ENCODE assay signal across 13 cellular contexts in genomic region chr10:127976701-127977367, GRCh38.
A peak's percentile ranks its signal among the peaks of the same experiment; 100 is the strongest.
DNase-seq lines count a peak whose midpoint lies in the region; ATAC-seq, FAIRE-seq and TF ChIP-seq lines count a peak whose summit lies in the region.
"Had no signal": no experiment of that assay in that cellular context is flagged by ENCODE, and none has a peak within 500 bp of the region (broad histone marks: within the 10 kb centered on the region; RNA-seq: fewer than 3 reads in every experiment).

No MANE protein-coding gene starts in this region.

- H3K9ac ChIP-seq in GM23248 (peak overlapping the region; percentile 69; the same call in 1 of the 2 replicates), HepG2 (ENCODE audit: insufficient read depth, low read depth, low read length) (no peak overlapping the region)

- H3K79me2 ChIP-seq in GM23248 (ENCODE audit: insufficient read depth) (no peaks in the 10 kb centered on the region), HepG2 (ENCODE audit: insufficient read depth, low read length) (no peaks in the 10 kb centered on the region)

- no peak for TF ChIP-seq POLR2A in HepG2 (IDR thresholded peaks at IDR 0.05; ENCODE audit: insufficient read depth in 1 of 2, low read depth in 2 of 2, low read length in 2 of 2)

- no peak overlapping the region for H3K27ac Mint-ChIP-seq in WTC11

- ATAC-seq in HepG2 (no peak), WTC11 (no peak)

- H3K9me3 ChIP-seq in GM23248 (ENCODE audit: low read depth) (no peaks in the 10 kb centered on the region), right atrium auricular region (peaks cover 0 to 12% of the 10 kb centered on the region in 2 donors), HepG2 (ENCODE audit: low read length) (peaks cover 12% of the 10 kb centered on the region)
- H3K9me3 ChIP-seq: vagina had no signal

- CTCF ChIA-PET in HepG2 (lab: Yijun Ruan, JAX; ENCODE audit: low intra/inter-chr PET ratio, low total read pairs) = no interaction called here
- CTCF ChIA-PET in WTC11 (lab: Charles Lee) = interaction anchor here (0.9 to 2.3 kb wide), 3 partner anchors 35 to 92 kb away, joined by 3 to 6 read pairs (median 4); partner anchors contain the start of gene PTPRE

- no peak for TF ChIP-seq RAD21 in HepG2 (CRISPR knock-in tag; IDR thresholded peaks at IDR 0.05)

- H3K27me3 Mint-ChIP-seq in WTC11 (ENCODE audit: low read depth) = no peaks in the 10 kb centered on the region

- no TSS peak for BruUV-seq in HepG2 (replicated peaks; lab: Mats Ljungman, UMichigan)

- no peak for TF ChIP-seq EP300 in HepG2 (IDR thresholded peaks at IDR 0.05; ENCODE audit: low read depth in 2 of 2, low read length in 2 of 2)
- no peak for TF ChIP-seq EP300 in HepG2 (CRISPR knock-in tag; IDR thresholded peaks at IDR 0.05; ENCODE audit: borderline replicate concordance)

- peaks cover 13% of the 10 kb centered on the region for H3K9me3 Mint-ChIP-seq in WTC11

- peaks cover 3% of the 10 kb centered on the region; the same call in 1 of the 2 replicates for H3K36me3 Mint-ChIP-seq in WTC11

- in situ Hi-C loops in GM23248 (cut with MboI) (no loop called here), HepG2 (cut with HindIII; ENCODE audit: extremely low pct_ligation_motif_present, low pct_unique_long_range_greater_than_20kb) (no loop called here)

- H4K20me1 ChIP-seq in GM23248 (ENCODE audit: insufficient read depth) (no peaks in the 10 kb centered on the region), HepG2 (ENCODE audit: insufficient read depth, low read length) (no peaks in the 10 kb centered on the region)

- POLR2A ChIA-PET in HepG2 (lab: Yijun Ruan, JAX) (no interaction called here), WTC11 (lab: Charles Lee) (no interaction called here)

- H3K36me3 ChIP-seq in GM23248 (ENCODE audit: low read depth) (no peaks in the 10 kb centered on the region), right atrium auricular region (no peaks in the 10 kb centered on the region), HepG2 (replicated peaks in 1 of 2; ENCODE audit: control insufficient read depth in 1 of 2, insufficient read depth in 2 of 2, low read length in 2 of 2) (no peaks in the 10 kb centered on the region)
- H3K36me3 ChIP-seq: vagina had no signal

- H3K4me1 Mint-ChIP-seq in WTC11 = peaks cover 26% of the 10 kb centered on the region

- intact Hi-C loops in HepG2 (cut with micrococcal nuclease; ENCODE audit: unreplicated experiment) = no loop called here

- 87 to 88% methylated on average over 8 of the region's 8 CpGs for WGBS in GM23248 (ENCODE audit: low coverage in 1 of 2, low lambda C conversion rate in 2 of 2, missing lambda C conversion rate in 2 of 2), 2 experiments
- 16% methylated on average over 8 of the region's 8 CpGs for WGBS in HepG2 (ENCODE audit: low lambda C conversion rate)

- no peak for FAIRE-seq in HepG2 (lab: Jason Lieb, UNC)

- H3K4me2 ChIP-seq in GM23248 (ENCODE audit: unreplicated experiment) (peak overlapping the region; percentile 80), HepG2 (ENCODE audit: low read depth, low read length) (no peak overlapping the region)

- no peaks in the 10 kb centered on the region for H3K9me2 ChIP-seq in GM23248 (ENCODE audit: insufficient read depth)

- peaks cover 16% of the 10 kb centered on the region for H3F3A ChIP-seq in GM23248 (ENCODE audit: insufficient read depth)

- H3K27ac ChIP-seq in GM23248 = peak overlapping the region; percentile 76; the same call in 1 of the 2 replicates
- peak overlapping the region; percentile 54 to 65 for H3K27ac ChIP-seq in right atrium auricular region
- H3K27ac ChIP-seq in skin epidermis = peak overlapping the region in 14 of 21 experiments; percentile 3 to 78 (median 42)
- no peak overlapping the region for H3K27ac ChIP-seq in HepG2 (ENCODE audit: extremely low read length, insufficient read depth, low read length)
- H3K27ac ChIP-seq: vagina had no signal

- peak overlapping the region; percentile 71 for H2AFZ ChIP-seq in GM23248
- no peak overlapping the region for H2AFZ ChIP-seq in HepG2 (ENCODE audit: low read length)

- TF ChIP-seq CTCF in right atrium auricular region (IDR thresholded peaks at IDR 0.05) = no peak
- no peak for TF ChIP-seq CTCF in HepG2 (CRISPR knock-in tag; IDR thresholded peaks at IDR 0.05)
- no peak for TF ChIP-seq CTCF in WTC11 (IDR thresholded peaks at IDR 0.05)

- H3K4me3 Mint-ChIP-seq in WTC11 = no peak overlapping the region

- H3K4me1 ChIP-seq in GM23248 (ENCODE audit: insufficient read depth) (peaks cover 24% of the 10 kb centered on the region), right atrium auricular region (peaks cover 0 to 41% of the 10 kb centered on the region in 2 donors), HepG2 (ENCODE audit: insufficient read depth, low read length) (no peaks in the 10 kb centered on the region)

- H3K4me3 ChIP-seq in GM23248 (peak overlapping the region; percentile 50), right atrium auricular region (no peak overlapping the region), skin epidermis (no peak overlapping the region), HepG2 (replicated peaks in 1 of 3; ENCODE audit: insufficient read depth in 1 of 3, low read depth in 2 of 3, low read length in 3 of 3) (no peak overlapping the region)

- DNase-seq in GM23248 = no peak
- DNase-seq in astrocyte of the hippocampus (ENCODE audit: low read depth, low spot score) = peak; percentile 57
- no peak for DNase-seq in right atrium auricular region (ENCODE audit: low spot score)
- no peak for DNase-seq in GF-D8 (lab: John Stamatoyannopoulos, UW)
- DNase-seq in HepG2 (ENCODE audit: low spot score) = no peak
- no peak for DNase-seq in NCI-H2227 treated with DMSO at 0.1 percent for 48 hours (lab: John Stamatoyannopoulos, UW)
- DNase-seq in WTC11 (ENCODE audit: low spot score) = no peak
- DNase-seq: DMS79 treated with DMSO at 0.1 percent for 48 hours, NCI-H1092, NCI-H524 treated with DMSO at 0.1 percent for 48 hours, SHP77 had no signal

- H3K27me3 ChIP-seq in GM23248 (replicated peaks; ENCODE audit: insufficient read depth) (no peaks in the 10 kb centered on the region), right atrium auricular region (no peaks in the 10 kb centered on the region), HepG2 (ENCODE audit: control insufficient read depth in 1 of 2, insufficient read depth in 2 of 2, low read length in 2 of 2) (peaks cover 1 to 34% of the 10 kb centered on the region in 2 experiments; a peak in 4 of 5 replicates)
- H3K27me3 ChIP-seq: vagina had no signal

TF ChIP-seq in HepG2, 621 proteins besides CTCF, POLR2A, EP300 and RAD21 (continues in another document):
- TF ChIP-seq ZXDC (CRISPR knock-in tag; IDR thresholded peaks at IDR 0.05) (no peak), GFI1 (CRISPR knock-in tag; IDR thresholded peaks at IDR 0.05; ENCODE audit: borderline replicate concordance) (no peak)

TF ChIP-seq in WTC11, 78 proteins besides CTCF, POLR2A, EP300 and RAD21 (continues in another document):
- TF ChIP-seq, protein P1, sequence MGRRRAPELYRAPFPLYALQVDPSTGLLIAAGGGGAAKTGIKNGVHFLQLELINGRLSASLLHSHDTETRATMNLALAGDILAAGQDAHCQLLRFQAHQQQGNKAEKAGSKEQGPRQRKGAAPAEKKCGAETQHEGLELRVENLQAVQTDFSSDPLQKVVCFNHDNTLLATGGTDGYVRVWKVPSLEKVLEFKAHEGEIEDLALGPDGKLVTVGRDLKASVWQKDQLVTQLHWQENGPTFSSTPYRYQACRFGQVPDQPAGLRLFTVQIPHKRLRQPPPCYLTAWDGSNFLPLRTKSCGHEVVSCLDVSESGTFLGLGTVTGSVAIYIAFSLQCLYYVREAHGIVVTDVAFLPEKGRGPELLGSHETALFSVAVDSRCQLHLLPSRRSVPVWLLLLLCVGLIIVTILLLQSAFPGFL (CRISPR knock-in tag; IDR thresholded peaks at IDR 0.05; ENCODE audit: borderline replicate concordance) = no peak
- TF ChIP-seq, protein P2, sequence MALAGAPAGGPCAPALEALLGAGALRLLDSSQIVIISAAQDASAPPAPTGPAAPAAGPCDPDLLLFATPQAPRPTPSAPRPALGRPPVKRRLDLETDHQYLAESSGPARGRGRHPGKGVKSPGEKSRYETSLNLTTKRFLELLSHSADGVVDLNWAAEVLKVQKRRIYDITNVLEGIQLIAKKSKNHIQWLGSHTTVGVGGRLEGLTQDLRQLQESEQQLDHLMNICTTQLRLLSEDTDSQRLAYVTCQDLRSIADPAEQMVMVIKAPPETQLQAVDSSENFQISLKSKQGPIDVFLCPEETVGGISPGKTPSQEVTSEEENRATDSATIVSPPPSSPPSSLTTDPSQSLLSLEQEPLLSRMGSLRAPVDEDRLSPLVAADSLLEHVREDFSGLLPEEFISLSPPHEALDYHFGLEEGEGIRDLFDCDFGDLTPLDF (CRISPR knock-in tag; IDR thresholded peaks at IDR 0.05) = no peak
- TF ChIP-seq, protein P3, sequence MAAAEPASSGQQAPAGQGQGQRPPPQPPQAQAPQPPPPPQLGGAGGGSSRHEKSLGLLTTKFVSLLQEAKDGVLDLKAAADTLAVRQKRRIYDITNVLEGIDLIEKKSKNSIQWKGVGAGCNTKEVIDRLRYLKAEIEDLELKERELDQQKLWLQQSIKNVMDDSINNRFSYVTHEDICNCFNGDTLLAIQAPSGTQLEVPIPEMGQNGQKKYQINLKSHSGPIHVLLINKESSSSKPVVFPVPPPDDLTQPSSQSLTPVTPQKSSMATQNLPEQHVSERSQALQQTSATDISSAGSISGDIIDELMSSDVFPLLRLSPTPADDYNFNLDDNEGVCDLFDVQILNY (CRISPR knock-in tag; IDR thresholded peaks at IDR 0.05) = no peak
- TF ChIP-seq ZNF671 (CRISPR knock-in tag; IDR thresholded peaks at IDR 0.05) = no peak
- no peak for TF ChIP-seq TCF7 (CRISPR knock-in tag; IDR thresholded peaks at IDR 0.05; ENCODE audit: low read depth)
- TF ChIP-seq CREM (CRISPR knock-in tag; IDR thresholded peaks at IDR 0.05) = no peak
- TF ChIP-seq MYBL2 (CRISPR knock-in tag; IDR thresholded peaks at IDR 0.05) = no peak
- TF ChIP-seq JUN (CRISPR knock-in tag; IDR thresholded peaks at IDR 0.05) = no peak
- no peak for TF ChIP-seq KAT7 (CRISPR knock-in tag; IDR thresholded peaks at IDR 0.05; ENCODE audit: borderline replicate concordance)
- TF ChIP-seq ZNF416 (CRISPR knock-in tag; IDR thresholded peaks at IDR 0.05) = no peak
- TF ChIP-seq, protein P4, sequence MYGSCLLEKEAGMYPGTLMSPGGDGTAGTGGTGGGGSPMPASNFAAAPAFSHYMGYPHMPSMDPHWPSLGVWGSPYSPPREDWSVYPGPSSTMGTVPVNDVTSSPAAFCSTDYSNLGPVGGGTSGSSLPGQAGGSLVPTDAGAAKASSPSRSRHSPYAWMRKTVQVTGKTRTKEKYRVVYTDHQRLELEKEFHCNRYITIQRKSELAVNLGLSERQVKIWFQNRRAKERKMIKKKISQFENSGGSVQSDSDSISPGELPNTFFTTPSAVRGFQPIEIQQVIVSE (CRISPR knock-in tag; IDR thresholded peaks at IDR 0.05; ENCODE audit: borderline replicate concordance) = no peak
- no peak for TF ChIP-seq ZNF138 (CRISPR knock-in tag; conservative IDR thresholded peaks at IDR 0.05)
